Comparison of ENCODE assay signal across 14 cellular contexts in the genomic region with DNA sequence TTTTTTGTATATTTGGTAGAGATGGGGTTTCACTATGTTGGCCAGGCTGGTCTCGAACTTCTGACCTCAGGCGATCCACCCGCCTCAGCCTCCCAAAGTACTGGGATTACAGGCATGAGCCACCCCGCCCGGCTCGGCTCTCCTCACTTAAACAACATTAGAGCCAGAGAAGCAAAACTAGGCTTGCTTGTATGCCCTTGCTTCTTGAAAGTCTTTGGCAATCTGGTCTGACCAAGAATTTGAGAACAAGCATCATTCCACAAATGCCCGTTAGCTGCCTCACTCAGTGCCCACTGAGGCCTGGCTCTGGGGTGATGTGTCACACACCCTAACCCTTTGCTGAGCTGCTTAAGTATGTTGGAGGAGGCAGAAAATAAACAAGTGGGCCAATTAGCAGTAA. TPM values are rescaled to one million over a fixed set of nuclear protein-coding genes. Genes with fewer than 3 reads are reported as not detected.
DNase-seq lines count a peak whose midpoint lies in the region; ATAC-seq, FAIRE-seq and TF ChIP-seq lines count a peak whose summit lies in the region.
"Had no signal": no experiment of that assay in that cellular context is flagged by ENCODE, and none has a peak within 500 bp of the region (broad histone marks: within the 10 kb centered on the region; RNA-seq: fewer than 3 reads in every experiment).

No MANE protein-coding gene starts in this region.

- no peaks in the 10 kb centered on the region for H3K27me3 ChIP-seq in ascending aorta
- H3K27me3 ChIP-seq in kidney epithelial cell (ENCODE audit: control insufficient read depth, insufficient read depth, low read length): no peaks in the 10 kb centered on the region
- H3K27me3 ChIP-seq in tibial artery: no peaks in the 10 kb centered on the region
- no peaks in the 10 kb centered on the region for H3K27me3 ChIP-seq in prostate gland (replicated peaks; ENCODE audit: insufficient read depth)
- H3K27me3 ChIP-seq: sigmoid colon, SJCRH30 had no signal

- TF ChIP-seq CTCF in ascending aorta (IDR thresholded peaks at IDR 0.05) (no peak), kidney epithelial cell (IDR thresholded peaks at IDR 0.05; ENCODE audit: insufficient read depth, low read length, poor library complexity, severe bottlenecking) (no peak), tibial artery (IDR thresholded peaks at IDR 0.05) (no peak), prostate gland (IDR thresholded peaks at IDR 0.05) (no peak)

- DNase-seq in H54 (ENCODE audit: insufficient read length, low spot score) (peak; percentile 33), ascending aorta (ENCODE audit: low spot score in 2 of 2) (peak; percentile 16 to 90), kidney epithelial cell (ENCODE audit: low read depth) (peak; percentile 60), tibial artery (peak; percentile 36 to 81), prostate gland (ENCODE audit: low spot score) (no peak)
- DNase-seq: activated CD8-positive, alpha-beta memory T cell treated with anti-CD3 and anti-CD28 coated beads for 24 hours; NK-92 treated with Interleukin-12 subunit alpha and Interleukin-12 subunit beta, amount 100 ng/mL, for 24 hours; sigmoid colon; SJCRH30; stimulated activated naive CD8-positive, alpha-beta T cell treated with anti-CD3 and anti-CD28 coated beads, Interleukin-15, amount 100 ng/mL, for 72 hours had no signal

- 98% methylated on average over 7 of the region's 7 CpGs for WGBS in prostate gland

- H3K27ac ChIP-seq in ascending aorta: peak overlapping the region; percentile 73 to 87
- peak overlapping the region; percentile 73 to 84 for H3K27ac ChIP-seq in tibial artery
- H3K27ac ChIP-seq in prostate gland: no peak overlapping the region
- H3K27ac ChIP-seq: sigmoid colon, SJCRH30 had no signal

- intact Hi-C loops in ascending aorta (cut with DNase I): loop anchor here (1.0 to 2.0 kb wide), 2 partner anchors 33 to 43 kb away; a partner anchor contains a TSS
- intact Hi-C loops in tibial artery (cut with DNase I; ENCODE audit: low total_unique reads): loop anchor here (10.0 kb wide), 1 partner anchor 47 kb away; no protein-coding TSS in a partner anchor
- intact Hi-C loops in prostate gland (cut with DNase I): no loop called here

- no peak for FAIRE-seq in H54 (lab: Jason Lieb, UNC)
- FAIRE-seq: colon, K562 had no signal

- TF ChIP-seq POLR2A in H54 (IDR thresholded peaks at IDR 0.05; ENCODE audit: low read depth, low read length) (no peak), prostate gland (IDR thresholded peaks at IDR 0.05) (no peak)

- H3K36me3 ChIP-seq in ascending aorta (no peaks in the 10 kb centered on the region), kidney epithelial cell (ENCODE audit: control insufficient read depth, insufficient read depth, low read length) (no peaks in the 10 kb centered on the region), tibial artery (no peaks in the 10 kb centered on the region), prostate gland (no peaks in the 10 kb centered on the region)
- H3K36me3 ChIP-seq: sigmoid colon, SJCRH30 had no signal

- H3K4me1 ChIP-seq in ascending aorta (peaks cover 4 to 23% of the 10 kb centered on the region in 2 donors), tibial artery (peaks cover 0 to 57% (median 39%) of the 10 kb centered on the region in 4 donors), prostate gland (replicated peaks) (peaks cover 9% of the 10 kb centered on the region)
- H3K4me1 ChIP-seq: SJCRH30 had no signal

- ATAC-seq in HG03469 (IDR thresholded peaks at IDR 0.05; ENCODE audit: unreplicated experiment) (no peak), HG03432 (IDR thresholded peaks at IDR 0.05; ENCODE audit: unreplicated experiment) (no peak)
- ATAC-seq: K562; stimulated activated naive CD8-positive, alpha-beta T cell treated with anti-CD3 and anti-CD28 coated beads, Interleukin-15, amount 100 ng/mL, for 72 hours had no signal

- no peaks in the 10 kb centered on the region for H3K9me3 ChIP-seq in ascending aorta
- no peaks in the 10 kb centered on the region for H3K9me3 ChIP-seq in tibial artery
- H3K9me3 ChIP-seq in prostate gland: no peaks in the 10 kb centered on the region
- H3K9me3 ChIP-seq: sigmoid colon, SJCRH30 had no signal

- H3K4me3 ChIP-seq in ascending aorta (peak overlapping the region in 1 of 2 donors; percentile 49), kidney epithelial cell (ENCODE audit: low read depth, low read length) (no peak overlapping the region), tibial artery (peak overlapping the region; percentile 19 to 37), prostate gland (no peak overlapping the region)
- H3K4me3 ChIP-seq: K562, sigmoid colon, SJCRH30 had no signal

RNA-seq across cellular contexts. Expression of a gene that starts 33.5 kb away (rescaled TPM):
- total RNA-seq in ascending aorta: 20.8 TPM
- total RNA-seq in kidney epithelial cell: 13.5 and 14.9 TPM in 2 replicates
- total RNA-seq in prostate gland: 10 to 100 TPM; 20.7 to 24.9 TPM

RNA-seq across cellular contexts. Expression of a gene that starts 33.9 kb away (rescaled TPM):
- total RNA-seq in ascending aorta (59.0 TPM), kidney epithelial cell (43.2 and 45.7 TPM in 2 replicates), prostate gland (10 to 100 TPM; 66.3 to 94.9 TPM)

Comparison
In these comparisons a context has a peak if more than half of its experiments do, and no peak if none do; other contexts are left out.
1. H3K27ac ChIP-seq: peak in ascending aorta (2 of 2) and tibial artery (2 of 2); none in prostate gland (0 of 2).
2. H3K4me3 ChIP-seq: peak in tibial artery (2 of 2); none in kidney epithelial cell (single experiment) and prostate gland (0 of 2).